ENCODE assay signal across 30 cellular contexts in the genomic region with DNA sequence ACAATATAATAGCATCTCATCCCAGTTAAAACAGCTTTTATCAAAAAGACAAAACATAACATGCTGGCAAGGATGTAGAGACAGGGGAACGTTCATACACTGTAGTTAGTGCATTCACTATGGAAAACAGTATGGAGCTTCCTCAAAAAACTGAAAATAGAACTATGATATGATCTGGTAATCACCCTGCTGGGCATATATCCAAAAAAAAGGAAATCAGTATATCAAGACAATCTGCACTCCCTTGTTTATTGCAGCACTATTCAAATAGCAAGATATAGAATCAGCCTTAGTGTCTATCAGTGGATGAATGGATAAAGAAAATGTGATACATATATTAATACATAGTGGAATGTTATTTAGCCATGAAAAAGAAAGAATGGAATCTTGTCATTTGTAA.
"Had no signal": no experiment of that assay in that cellular context is flagged by ENCODE, and none has a peak within 500 bp of the region (broad histone marks: within the 10 kb centered on the region; RNA-seq: fewer than 3 reads in every experiment).

No MANE protein-coding gene starts in this region.

- H3K27ac ChIP-seq: esophagus muscularis mucosa, foreskin keratinocyte, gastroesophageal sphincter, heart left ventricle, hepatocyte, left lung, neutrophil, prostate gland, right atrium auricular region, suprapubic skin, transverse colon, upper lobe of right lung, vagina had no signal

- H3K27me3 Mint-ChIP-seq: naive B cell; natural killer cell treated with Interleukin-12 subunit alpha and Interleukin-12 subunit beta and Interleukin-15 and Interleukin-18, amount 100 ng/mL, for 72 hours; stimulated activated naive CD8-positive, alpha-beta T cell treated with anti-CD3 and anti-CD28 coated beads, Interleukin-15, amount 100 ng/mL, for 72 hours had no signal

- FAIRE-seq: kidney had no signal

- H3K36me3 ChIP-seq: esophagus muscularis mucosa, gastroesophageal sphincter, heart left ventricle, left lung, neutrophil, prostate gland, right atrium auricular region, suprapubic skin, transverse colon, upper lobe of right lung, vagina had no signal

- DNase-seq: effector CD8-positive, alpha-beta T cell; endodermal cell; foreskin keratinocyte; heart left ventricle; kidney; left lung; mesenchymal stem cell; mucosa of descending colon; naive B cell; stimulated activated CD4-positive, alpha-beta T cell treated with anti-CD3 and anti-CD28 coated beads, Interleukin-12 subunit alpha, Interleukin-12 subunit beta, amount 100 ng/mL, for 4 hours; stimulated activated CD4-positive, alpha-beta T cell treated with anti-CD3 and anti-CD28 coated beads, Interleukin-1b, Interleukin-23, amount 100 ng/mL, for 48 hours; stimulated activated CD4-positive, alpha-beta T cell treated with anti-CD3 and anti-CD28 coated beads, Interleukin-4, amount 100 ng/mL, for 1 hour; stimulated activated CD8-positive, alpha-beta memory T cell treated with anti-CD3 and anti-CD28 coated beads, Interleukin-4, amount 100 ng/mL, for 48 hours; stimulated activated naive CD4-positive, alpha-beta T cell; stimulated activated naive CD8-positive, alpha-beta T cell treated with anti-CD3 and anti-CD28 coated beads, Interleukin-15, amount 100 ng/mL, for 72 hours; transverse colon; upper lobe of right lung had no signal

- ATAC-seq: foreskin keratinocyte; gastroesophageal sphincter; heart left ventricle; left lung; mucosa of descending colon; natural killer cell treated with Interleukin-12 subunit alpha and Interleukin-12 subunit beta and Interleukin-15 and Interleukin-18, amount 100 ng/mL, for 72 hours; sciatic nerve; stimulated activated naive CD8-positive, alpha-beta T cell treated with anti-CD3 and anti-CD28 coated beads, Interleukin-15, amount 100 ng/mL, for 72 hours; upper lobe of right lung had no signal

- H3K27me3 ChIP-seq: esophagus muscularis mucosa, foreskin keratinocyte, gastroesophageal sphincter, heart left ventricle, hepatocyte, left lung, neutrophil, right atrium auricular region, suprapubic skin, transverse colon, upper lobe of right lung, vagina had no signal

- H3K9me3 Mint-ChIP-seq: endodermal cell; mesothelial cell of epicardium; naive B cell; natural killer cell treated with Interleukin-12 subunit alpha and Interleukin-12 subunit beta and Interleukin-15 and Interleukin-18, amount 100 ng/mL, for 72 hours; neural crest cell; stimulated activated naive CD8-positive, alpha-beta T cell treated with anti-CD3 and anti-CD28 coated beads, Interleukin-15, amount 100 ng/mL, for 72 hours had no signal

- H3K4me2 ChIP-seq: hepatocyte, smooth muscle cell had no signal

- H3K27ac Mint-ChIP-seq: endodermal cell; mesothelial cell of epicardium; natural killer cell treated with Interleukin-12 subunit alpha and Interleukin-12 subunit beta and Interleukin-15 and Interleukin-18, amount 100 ng/mL, for 72 hours; stimulated activated naive CD8-positive, alpha-beta T cell treated with anti-CD3 and anti-CD28 coated beads, Interleukin-15, amount 100 ng/mL, for 72 hours had no signal

- H3K79me2 ChIP-seq: hepatocyte had no signal

- H3K36me3 Mint-ChIP-seq: naive B cell; natural killer cell treated with Interleukin-12 subunit alpha and Interleukin-12 subunit beta and Interleukin-15 and Interleukin-18, amount 100 ng/mL, for 72 hours had no signal

- H3K9me3 ChIP-seq: esophagus muscularis mucosa, gastroesophageal sphincter, heart left ventricle, left lung, mucosa of descending colon, neutrophil, prostate gland, right atrium auricular region, suprapubic skin, transverse colon, upper lobe of right lung, vagina had no signal

- H3K4me1 Mint-ChIP-seq: endodermal cell had no signal

- H3K4me1 ChIP-seq: foreskin keratinocyte, prostate gland, suprapubic skin, upper lobe of right lung had no signal

- H3K4me3 ChIP-seq: esophagus muscularis mucosa, gastroesophageal sphincter, heart left ventricle, hepatocyte, left lung, mucosa of descending colon, prostate gland, right atrium auricular region, smooth muscle cell, suprapubic skin, transverse colon, upper lobe of right lung, vagina had no signal

- H3K4me3 Mint-ChIP-seq: endodermal cell; mesothelial cell of epicardium; naive B cell; natural killer cell treated with Interleukin-12 subunit alpha and Interleukin-12 subunit beta and Interleukin-15 and Interleukin-18, amount 100 ng/mL, for 72 hours; neural crest cell; stimulated activated naive CD8-positive, alpha-beta T cell treated with anti-CD3 and anti-CD28 coated beads, Interleukin-15, amount 100 ng/mL, for 72 hours had no signal

- H2AFZ ChIP-seq: hepatocyte had no signal
